26 cellular contexts compared by ENCODE assay signal in genomic region chr2:142170847-142171246, GRCh38. TPM values are rescaled to one million over a fixed set of nuclear protein-coding genes. Genes with fewer than 3 reads are reported as not detected.
DNase-seq lines count a peak whose midpoint lies in the region; ATAC-seq and TF ChIP-seq lines count a peak whose summit lies in the region.
"Had no signal": no experiment of that assay in that cellular context is flagged by ENCODE, and none has a peak within 500 bp of the region (broad histone marks: within the 10 kb centered on the region; RNA-seq: fewer than 3 reads in every experiment).

No MANE protein-coding gene starts in this region.

- H3K27ac ChIP-seq in left ventricle myocardium inferior (replicated peaks) = no peak overlapping the region
- H3K27ac ChIP-seq: 22Rv1, A549, BLaER1 had no signal

- H3K27me3 ChIP-seq in left ventricle myocardium inferior (ENCODE audit: low read depth) = no peaks in the 10 kb centered on the region
- H3K27me3 ChIP-seq: BE2C, BLaER1 had no signal

- H3K4me3 ChIP-seq in left ventricle myocardium inferior = no peak overlapping the region
- H3K4me3 ChIP-seq: A549, BLaER1, GM12878 had no signal

- intact Hi-C loops in Right ventricle myocardium inferior (cut with DNase I) = no loop called here
- intact Hi-C loops in cardiac septum (cut with DNase I) = no loop called here
- intact Hi-C loops in left cardiac atrium (cut with DNase I) = no loop called here
- intact Hi-C loops in left ventricle myocardium inferior (cut with micrococcal nuclease) = no loop called here

- no peaks in the 10 kb centered on the region for H3K36me3 ChIP-seq in left ventricle myocardium inferior
- H3K36me3 ChIP-seq: BE2C, BLaER1 had no signal

- H3K4me1 ChIP-seq in left ventricle myocardium inferior = no peaks in the 10 kb centered on the region
- H3K4me1 ChIP-seq: A549, BE2C had no signal

- in situ Hi-C loops in ACHN (cut with HindIII; ENCODE audit: low pct_ligation_motif_present, low pct_unique_long_range_greater_than_20kb, low sequenced_read_pairs) = no loop called here

- DNase-seq in Right ventricle myocardium inferior (ENCODE audit: missing footprints) = no peak
- DNase-seq in cardiac septum (ENCODE audit: low spot score) = no peak
- peak; percentile 63 for DNase-seq in left cardiac atrium
- DNase-seq in left ventricle myocardium inferior = no peak
- peak; percentile 13 for DNase-seq in ACHN
- peak; percentile 11 for DNase-seq in renal cortical epithelial cell (ENCODE audit: low read depth)
- DNase-seq in NOMO-1 treated with DMSO at 0.1 percent for 48 hours (lab: John Stamatoyannopoulos, UW; ENCODE audit: unreplicated experiment) = no peak
- DNase-seq: BE2C; C1 segment of cervical spinal cord; CD4-positive, alpha-beta memory T cell; CD4-positive, CD25-positive, alpha-beta regulatory T cell; CD8-positive, alpha-beta memory T cell; COR-L47; DMS 273 treated with DMSO at 0.1 percent for 48 hours; DMS153; DMS53; DMS79; DND-41; EL; GDM1 had no signal

- ATAC-seq in Right ventricle myocardium inferior = peak; percentile 54
- ATAC-seq in left cardiac atrium = peak; percentile 59 to 90
- ATAC-seq: A549, GM12878 had no signal

- H3K9me3 ChIP-seq in left ventricle myocardium inferior (replicated peaks) = no peaks in the 10 kb centered on the region
- H3K9me3 ChIP-seq: A549, BE2C, BLaER1 had no signal

- no peak for TF ChIP-seq CTCF in left ventricle myocardium inferior (IDR thresholded peaks at IDR 0.05; ENCODE audit: borderline replicate concordance)

RNA-seq across cellular contexts. Expression of gene LRP1B, which starts 40.0 kb away (rescaled TPM):
- total RNA-seq in Right ventricle myocardium inferior (not detected), cardiac septum (0.27 TPM), left cardiac atrium (1 to 10 TPM; 1.2 TPM), left ventricle myocardium inferior (0.08 TPM), renal cortical epithelial cell (0.17 and 4.3 TPM in 2 replicates)
- total RNA-seq: CD4-positive, alpha-beta memory T cell; CD4-positive, CD25-positive, alpha-beta regulatory T cell; CD8-positive, alpha-beta memory T cell; Daoy; G401 had no signal

Comparison
In these comparisons a context has a peak if more than half of its experiments do, and no peak if none do; other contexts are left out.
1. DNase-seq: peak in left cardiac atrium (single experiment), ACHN (single experiment) and renal cortical epithelial cell (single experiment); none in Right ventricle myocardium inferior (single experiment), cardiac septum (single experiment), left ventricle myocardium inferior (single experiment) and NOMO-1 treated with DMSO at 0.1 percent for 48 hours (single experiment).